1 cellular context compared by ENCODE assay signal in the genomic region with DNA sequence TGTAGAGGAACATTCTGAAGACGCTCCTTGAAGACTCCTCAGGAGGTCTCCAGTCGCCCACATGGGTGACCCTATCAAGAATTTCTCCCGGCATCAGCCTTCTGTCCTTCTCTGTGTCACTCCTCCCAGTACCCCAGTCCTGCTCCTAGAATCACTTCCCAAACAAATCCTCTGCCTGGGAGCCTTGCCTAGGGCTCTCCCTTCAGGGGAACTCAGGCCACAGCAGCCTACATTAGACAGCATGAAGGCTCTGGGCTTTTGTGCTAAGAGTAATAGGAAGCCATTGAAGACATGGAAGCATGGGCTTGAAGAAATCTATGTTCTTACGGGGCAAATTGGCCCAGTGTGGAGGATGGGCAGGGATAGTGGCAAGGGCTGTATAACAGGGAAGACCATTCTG. TPM values are rescaled to one million over a fixed set of nuclear protein-coding genes. Genes with fewer than 3 reads are reported as not detected.
"Had no signal": no experiment of that assay in that cellular context is flagged by ENCODE, and none has a peak within 500 bp of the region (broad histone marks: within the 10 kb centered on the region; RNA-seq: fewer than 3 reads in every experiment).

No MANE protein-coding gene starts in this region.

RNA-seq across cellular contexts. Expression of a gene that starts 21.8 kb away (rescaled TPM):
- polyA plus RNA-seq: neural cell had no signal
